Comparison of ENCODE assay signal across 3 cellular contexts in the genomic region with DNA sequence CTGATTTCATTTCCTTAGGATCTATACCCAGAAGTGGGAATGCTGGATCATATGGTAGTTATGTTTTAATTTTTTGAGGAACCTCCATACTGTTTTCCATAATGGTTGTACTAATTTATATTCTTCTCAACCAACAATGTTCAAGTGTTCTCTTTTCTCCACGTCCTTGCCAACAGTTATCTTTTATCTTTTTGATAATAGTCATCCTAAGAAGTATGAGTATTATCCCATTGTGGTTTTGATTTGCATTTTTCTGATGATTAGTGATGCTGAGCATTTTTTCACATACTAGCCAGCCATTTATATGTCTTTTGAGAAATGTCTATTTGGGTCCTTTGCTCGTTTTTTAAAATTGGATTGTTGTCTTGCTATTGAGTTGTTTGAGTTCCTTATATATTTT.
TF ChIP-seq lines count a peak whose summit lies in the region.

No MANE protein-coding gene starts in this region.

TF ChIP-seq in SK-N-SH, 30 proteins besides CTCF, POLR2A, EP300 and RAD21 (continues in another document):
- TF ChIP-seq SIN3A (IDR thresholded peaks at IDR 0.05; ENCODE audit: borderline replicate concordance, low read depth, low read length) = no peak
- no peak for TF ChIP-seq GABPA (IDR thresholded peaks at IDR 0.05; ENCODE audit: low read depth)
- no peak for TF ChIP-seq SMC3 (IDR thresholded peaks at IDR 0.05; ENCODE audit: low read depth, low read length)
- no peak for TF ChIP-seq EZH2phosphoT487 (IDR thresholded peaks at IDR 0.05; ENCODE audit: borderline replicate concordance, low read depth)
- TF ChIP-seq, protein P1, sequence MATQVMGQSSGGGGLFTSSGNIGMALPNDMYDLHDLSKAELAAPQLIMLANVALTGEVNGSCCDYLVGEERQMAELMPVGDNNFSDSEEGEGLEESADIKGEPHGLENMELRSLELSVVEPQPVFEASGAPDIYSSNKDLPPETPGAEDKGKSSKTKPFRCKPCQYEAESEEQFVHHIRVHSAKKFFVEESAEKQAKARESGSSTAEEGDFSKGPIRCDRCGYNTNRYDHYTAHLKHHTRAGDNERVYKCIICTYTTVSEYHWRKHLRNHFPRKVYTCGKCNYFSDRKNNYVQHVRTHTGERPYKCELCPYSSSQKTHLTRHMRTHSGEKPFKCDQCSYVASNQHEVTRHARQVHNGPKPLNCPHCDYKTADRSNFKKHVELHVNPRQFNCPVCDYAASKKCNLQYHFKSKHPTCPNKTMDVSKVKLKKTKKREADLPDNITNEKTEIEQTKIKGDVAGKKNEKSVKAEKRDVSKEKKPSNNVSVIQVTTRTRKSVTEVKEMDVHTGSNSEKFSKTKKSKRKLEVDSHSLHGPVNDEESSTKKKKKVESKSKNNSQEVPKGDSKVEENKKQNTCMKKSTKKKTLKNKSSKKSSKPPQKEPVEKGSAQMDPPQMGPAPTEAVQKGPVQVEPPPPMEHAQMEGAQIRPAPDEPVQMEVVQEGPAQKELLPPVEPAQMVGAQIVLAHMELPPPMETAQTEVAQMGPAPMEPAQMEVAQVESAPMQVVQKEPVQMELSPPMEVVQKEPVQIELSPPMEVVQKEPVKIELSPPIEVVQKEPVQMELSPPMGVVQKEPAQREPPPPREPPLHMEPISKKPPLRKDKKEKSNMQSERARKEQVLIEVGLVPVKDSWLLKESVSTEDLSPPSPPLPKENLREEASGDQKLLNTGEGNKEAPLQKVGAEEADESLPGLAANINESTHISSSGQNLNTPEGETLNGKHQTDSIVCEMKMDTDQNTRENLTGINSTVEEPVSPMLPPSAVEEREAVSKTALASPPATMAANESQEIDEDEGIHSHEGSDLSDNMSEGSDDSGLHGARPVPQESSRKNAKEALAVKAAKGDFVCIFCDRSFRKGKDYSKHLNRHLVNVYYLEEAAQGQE (IDR thresholded peaks at IDR 0.05; ENCODE audit: low read depth, low read length) = no peak
- peak; percentile 33; the same call in 1 of the 2 replicates for TF ChIP-seq JUND (IDR thresholded peaks at IDR 0.05)
- TF ChIP-seq, protein P2, sequence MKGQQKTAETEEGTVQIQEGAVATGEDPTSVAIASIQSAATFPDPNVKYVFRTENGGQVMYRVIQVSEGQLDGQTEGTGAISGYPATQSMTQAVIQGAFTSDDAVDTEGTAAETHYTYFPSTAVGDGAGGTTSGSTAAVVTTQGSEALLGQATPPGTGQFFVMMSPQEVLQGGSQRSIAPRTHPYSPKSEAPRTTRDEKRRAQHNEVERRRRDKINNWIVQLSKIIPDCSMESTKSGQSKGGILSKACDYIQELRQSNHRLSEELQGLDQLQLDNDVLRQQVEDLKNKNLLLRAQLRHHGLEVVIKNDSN (IDR thresholded peaks at IDR 0.05; ENCODE audit: borderline replicate concordance, low read depth) = no peak
- TF ChIP-seq FOSL2 (IDR thresholded peaks at IDR 0.05; ENCODE audit: borderline replicate concordance, low read depth) = peak; percentile 44; the same call in 1 of the 2 replicates
- no peak for TF ChIP-seq ELF1 (IDR thresholded peaks at IDR 0.05)
- TF ChIP-seq, protein P3, sequence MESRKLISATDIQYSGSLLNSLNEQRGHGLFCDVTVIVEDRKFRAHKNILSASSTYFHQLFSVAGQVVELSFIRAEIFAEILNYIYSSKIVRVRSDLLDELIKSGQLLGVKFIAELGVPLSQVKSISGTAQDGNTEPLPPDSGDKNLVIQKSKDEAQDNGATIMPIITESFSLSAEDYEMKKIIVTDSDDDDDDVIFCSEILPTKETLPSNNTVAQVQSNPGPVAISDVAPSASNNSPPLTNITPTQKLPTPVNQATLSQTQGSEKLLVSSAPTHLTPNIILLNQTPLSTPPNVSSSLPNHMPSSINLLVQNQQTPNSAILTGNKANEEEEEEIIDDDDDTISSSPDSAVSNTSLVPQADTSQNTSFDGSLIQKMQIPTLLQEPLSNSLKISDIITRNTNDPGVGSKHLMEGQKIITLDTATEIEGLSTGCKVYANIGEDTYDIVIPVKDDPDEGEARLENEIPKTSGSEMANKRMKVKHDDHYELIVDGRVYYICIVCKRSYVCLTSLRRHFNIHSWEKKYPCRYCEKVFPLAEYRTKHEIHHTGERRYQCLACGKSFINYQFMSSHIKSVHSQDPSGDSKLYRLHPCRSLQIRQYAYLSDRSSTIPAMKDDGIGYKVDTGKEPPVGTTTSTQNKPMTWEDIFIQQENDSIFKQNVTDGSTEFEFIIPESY (IDR thresholded peaks at IDR 0.05; ENCODE audit: borderline replicate concordance, low read depth) = no peak
- TF ChIP-seq FOXJ3 (CRISPR knock-in tag; IDR thresholded peaks at IDR 0.05) = no peak
- TF ChIP-seq, protein P4, sequence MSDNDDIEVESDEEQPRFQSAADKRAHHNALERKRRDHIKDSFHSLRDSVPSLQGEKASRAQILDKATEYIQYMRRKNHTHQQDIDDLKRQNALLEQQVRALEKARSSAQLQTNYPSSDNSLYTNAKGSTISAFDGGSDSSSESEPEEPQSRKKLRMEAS (IDR thresholded peaks at IDR 0.05; ENCODE audit: low read depth) = 0 out of 2 replicates have a peak, but pooled peaks have one; percentile 11

TF ChIP-seq in SK-N-SH treated with all-trans-retinoic acid at 6 μM for 48 hours, 23 proteins besides CTCF, POLR2A, EP300 and RAD21:
- TF ChIP-seq ZC3H10 (CRISPR knock-in tag; IDR thresholded peaks at IDR 0.05) (no peak), ZNF70 (CRISPR knock-in tag; IDR thresholded peaks at IDR 0.05) (no peak), TCF4 (CRISPR knock-in tag; IDR thresholded peaks at IDR 0.05; ENCODE audit: borderline replicate concordance) (no peak)

TF ChIP-seq in IMR-90, 13 proteins besides CTCF, POLR2A, EP300 and RAD21:
- TF ChIP-seq SMC3 (IDR thresholded peaks at IDR 0.05; ENCODE audit: low read depth, low read length) = no peak
- TF ChIP-seq, protein P5, sequence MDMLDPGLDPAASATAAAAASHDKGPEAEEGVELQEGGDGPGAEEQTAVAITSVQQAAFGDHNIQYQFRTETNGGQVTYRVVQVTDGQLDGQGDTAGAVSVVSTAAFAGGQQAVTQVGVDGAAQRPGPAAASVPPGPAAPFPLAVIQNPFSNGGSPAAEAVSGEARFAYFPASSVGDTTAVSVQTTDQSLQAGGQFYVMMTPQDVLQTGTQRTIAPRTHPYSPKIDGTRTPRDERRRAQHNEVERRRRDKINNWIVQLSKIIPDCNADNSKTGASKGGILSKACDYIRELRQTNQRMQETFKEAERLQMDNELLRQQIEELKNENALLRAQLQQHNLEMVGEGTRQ (IDR thresholded peaks at IDR 0.05; ENCODE audit: low read depth, low read length) = no peak
- no peak for TF ChIP-seq CEBPB (IDR thresholded peaks at IDR 0.05; ENCODE audit: low read depth, low read length)
- no peak for TF ChIP-seq MAZ (IDR thresholded peaks at IDR 0.05; ENCODE audit: borderline replicate concordance, low read depth, low read length)
